8 cellular contexts compared by ENCODE assay signal in the genomic region with DNA sequence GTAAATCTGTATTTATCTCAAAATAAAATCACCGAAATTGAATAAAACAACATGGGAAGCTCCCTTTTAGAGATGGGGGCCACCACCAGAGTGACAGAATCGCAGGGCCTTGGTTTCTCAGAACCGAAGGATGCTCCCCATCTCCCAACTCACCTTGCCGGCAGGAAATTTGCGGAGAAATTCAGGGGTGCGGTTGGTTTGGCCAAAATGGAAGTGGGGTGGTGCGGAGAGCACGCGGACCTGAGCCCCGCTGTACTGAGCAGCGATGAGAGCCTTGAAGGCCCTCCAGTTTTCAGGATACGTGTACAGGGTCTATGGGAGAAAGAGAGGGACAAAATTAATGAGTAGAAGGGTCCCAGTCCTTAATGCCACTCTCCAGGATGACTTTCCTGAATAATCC. TPM values are rescaled to one million over a fixed set of nuclear protein-coding genes. Genes with fewer than 3 reads are reported as not detected.
A peak's percentile ranks its signal among the peaks of the same experiment; 100 is the strongest.
DNase-seq lines count a peak whose midpoint lies in the region; ATAC-seq lines count a peak whose summit lies in the region.

No MANE protein-coding gene starts in this region.

- peaks cover 54% of the 10 kb centered on the region for H3K36me3 Mint-ChIP-seq in activated CD4-positive, alpha-beta T cell treated with anti-CD3 and anti-CD28 coated beads, Interleukin-2, amount 10 ng/mL, durations not matched to agents 7 days and 5 days (ENCODE audit: low read depth)
- peaks cover 40% of the 10 kb centered on the region for H3K36me3 Mint-ChIP-seq in activated naive CD8-positive, alpha-beta T cell treated with anti-CD3 and anti-CD28 coated beads, Interleukin-2, amount 10 ng/mL, durations not matched to agents 7 days and 5 days

- H3K27ac Mint-ChIP-seq in activated CD4-positive, alpha-beta T cell treated with anti-CD3 and anti-CD28 coated beads, Interleukin-2, amount 10 ng/mL, durations not matched to agents 7 days and 5 days = peak overlapping the region; percentile 94
- H3K27ac Mint-ChIP-seq in activated naive CD8-positive, alpha-beta T cell treated with anti-CD3 and anti-CD28 coated beads, Interleukin-2, amount 10 ng/mL, durations not matched to agents 7 days and 5 days = peak overlapping the region; percentile 95

- H3K27me3 Mint-ChIP-seq in activated CD4-positive, alpha-beta T cell treated with anti-CD3 and anti-CD28 coated beads, Interleukin-2, amount 10 ng/mL, durations not matched to agents 7 days and 5 days = no peaks in the 10 kb centered on the region
- no peaks in the 10 kb centered on the region for H3K27me3 Mint-ChIP-seq in activated naive CD8-positive, alpha-beta T cell treated with anti-CD3 and anti-CD28 coated beads, Interleukin-2, amount 10 ng/mL, durations not matched to agents 7 days and 5 days

- no peak overlapping the region for H3K27ac ChIP-seq in iPS-20b (ENCODE audit: low read length)
- H3K27ac ChIP-seq in subcutaneous abdominal adipose tissue (ENCODE audit: low read depth, low read length) = peak overlapping the region; percentile 100

- H3K36me3 ChIP-seq in iPS-20b (ENCODE audit: insufficient read depth, low read depth, low read length) (peaks cover 71% of the 10 kb centered on the region), subcutaneous abdominal adipose tissue (ENCODE audit: control insufficient read depth in 5 of 5, insufficient read depth in 5 of 5, low read length in 5 of 5) (peaks cover 0 to 52% (median 35%) of the 10 kb centered on the region in 5 donors)

- peaks cover 15% of the 10 kb centered on the region; the same call in 1 of the 2 replicates for H3K4me1 ChIP-seq in iPS-20b (ENCODE audit: insufficient read depth, low read length)
- H3K4me1 ChIP-seq in subcutaneous abdominal adipose tissue (ENCODE audit: control insufficient read depth in 5 of 5, insufficient read depth in 5 of 5, low read length in 5 of 5) = peaks cover 9 to 58% (median 48%) of the 10 kb centered on the region in 5 donors

- peaks cover 59% of the 10 kb centered on the region for H3K4me1 Mint-ChIP-seq in activated CD4-positive, alpha-beta T cell treated with anti-CD3 and anti-CD28 coated beads, Interleukin-2, amount 10 ng/mL, durations not matched to agents 7 days and 5 days
- H3K4me1 Mint-ChIP-seq in activated naive CD8-positive, alpha-beta T cell treated with anti-CD3 and anti-CD28 coated beads, Interleukin-2, amount 10 ng/mL, durations not matched to agents 7 days and 5 days = peaks cover 42% of the 10 kb centered on the region

- peak overlapping the region; percentile 96 for H3K4me3 Mint-ChIP-seq in activated CD4-positive, alpha-beta T cell treated with anti-CD3 and anti-CD28 coated beads, Interleukin-2, amount 10 ng/mL, durations not matched to agents 7 days and 5 days
- peak overlapping the region; percentile 99 for H3K4me3 Mint-ChIP-seq in activated naive CD8-positive, alpha-beta T cell treated with anti-CD3 and anti-CD28 coated beads, Interleukin-2, amount 10 ng/mL, durations not matched to agents 7 days and 5 days

- peak overlapping the region; percentile 99 for H3K4me3 ChIP-seq in iPS-20b (ENCODE audit: low read length)
- peak overlapping the region; percentile 86 to 99 (median 95) for H3K4me3 ChIP-seq in subcutaneous abdominal adipose tissue (ENCODE audit: low read depth in 1 of 5, low read length in 5 of 5)

- H3K27me3 ChIP-seq in iPS-20b (ENCODE audit: insufficient read depth, low read length) (no peaks in the 10 kb centered on the region), subcutaneous abdominal adipose tissue (ENCODE audit: control insufficient read depth in 5 of 5, insufficient read depth in 4 of 5, low read length in 5 of 5) (no peaks in the 10 kb centered on the region)

- CTCF ChIA-PET in activated CD4-positive, alpha-beta T cell treated with anti-CD3 and anti-CD28 coated beads, Interleukin-2, amount 10 ng/mL, durations not matched to agents 7 days and 5 days (lab: Charles Lee) = interaction anchor here (0.8 to 1.5 kb wide), 2 partner anchors 19 to 148 kb away, joined by 3 to 4 read pairs; partner anchors contain the start of gene TUT1

- H3K9me3 ChIP-seq in iPS-20b (ENCODE audit: insufficient read depth, low read depth, low read length) (no peaks in the 10 kb centered on the region), subcutaneous abdominal adipose tissue (ENCODE audit: control insufficient read depth in 5 of 5, low read length in 5 of 5) (no peaks in the 10 kb centered on the region)

- ATAC-seq in activated naive CD8-positive, alpha-beta T cell treated with anti-CD3 and anti-CD28 coated beads, Interleukin-2, amount 10 ng/mL, durations not matched to agents 7 days and 5 days (ENCODE audit: low read depth) = no peak
- no peak for ATAC-seq in GM19023 (IDR thresholded peaks at IDR 0.05; ENCODE audit: unreplicated experiment)

- POLR2A ChIA-PET in activated CD4-positive, alpha-beta T cell treated with anti-CD3 and anti-CD28 coated beads, Interleukin-2, amount 10 ng/mL, durations not matched to agents 7 days and 5 days (lab: Charles Lee) = no interaction called here
- POLR2A ChIA-PET in activated naive CD8-positive, alpha-beta T cell treated with anti-CD3 and anti-CD28 coated beads, Interleukin-2, amount 10 ng/mL, durations not matched to agents 7 days and 5 days (lab: Charles Lee) = interaction anchor here (0.7 to 3.3 kb wide), 6 partner anchors 15 to 178 kb away, joined by 3 to 68 read pairs (median 4); partner anchors contain the start of gene TUT1

- DNase-seq in activated CD4-positive, alpha-beta T cell treated with anti-CD3 and anti-CD28 coated beads, Interleukin-2, amount 10 ng/mL, durations not matched to agents 7 days and 5 days = no peak
- DNase-seq in activated CD4-positive, alpha-beta T cell treated with anti-CD3 and anti-CD28 coated beads, Interleukin-2, amount 50 U/mL, for 48 hours = no peak
- no peak for DNase-seq in activated naive CD8-positive, alpha-beta T cell treated with anti-CD3 and anti-CD28 coated beads, Interleukin-2, amount 10 ng/mL, durations not matched to agents 7 days and 5 days
- DNase-seq in cerebellar cortex (ENCODE audit: low spot score) (no peak), NCI-H748 (lab: John Stamatoyannopoulos, UW; ENCODE audit: unreplicated experiment) (no peak)

- peak overlapping the region; percentile 99 for H3K9ac ChIP-seq in iPS-20b (ENCODE audit: low read depth, low read length)
- H3K9ac ChIP-seq in subcutaneous abdominal adipose tissue (ENCODE audit: low read length in 5 of 5) = peak overlapping the region in 4 of 5 donors; percentile 87 to 98 (median 96)

- no peaks in the 10 kb centered on the region for H3K9me3 Mint-ChIP-seq in activated CD4-positive, alpha-beta T cell treated with anti-CD3 and anti-CD28 coated beads, Interleukin-2, amount 10 ng/mL, durations not matched to agents 7 days and 5 days
- H3K9me3 Mint-ChIP-seq in activated naive CD8-positive, alpha-beta T cell treated with anti-CD3 and anti-CD28 coated beads, Interleukin-2, amount 10 ng/mL, durations not matched to agents 7 days and 5 days = no peaks in the 10 kb centered on the region

RNA-seq across cellular contexts. Expression of gene EEF1G, which starts 1.3 kb away (rescaled TPM):
- 1,000 to 10,000 TPM; 1,239 to 1,470 TPM for total RNA-seq in activated CD4-positive, alpha-beta T cell treated with anti-CD3 and anti-CD28 coated beads, Interleukin-2, amount 10 ng/mL, durations not matched to agents 7 days and 5 days
- total RNA-seq in activated naive CD8-positive, alpha-beta T cell treated with anti-CD3 and anti-CD28 coated beads, Interleukin-2, amount 10 ng/mL, durations not matched to agents 7 days and 5 days = 1,000 to 10,000 TPM; 1,132 to 1,152 TPM

RNA-seq across cellular contexts. Expression of gene TUT1, which starts 18.9 kb away (rescaled TPM):
- 10 to 100 TPM; 24.1 to 26.0 TPM for total RNA-seq in activated CD4-positive, alpha-beta T cell treated with anti-CD3 and anti-CD28 coated beads, Interleukin-2, amount 10 ng/mL, durations not matched to agents 7 days and 5 days
- total RNA-seq in activated naive CD8-positive, alpha-beta T cell treated with anti-CD3 and anti-CD28 coated beads, Interleukin-2, amount 10 ng/mL, durations not matched to agents 7 days and 5 days = 10 to 100 TPM; 27.2 to 38.2 TPM

RNA-seq across cellular contexts. Expression of gene AHNAK, which starts 25.8 kb away (rescaled TPM):
- 100 to 1,000 TPM; 206 to 237 TPM for total RNA-seq in activated CD4-positive, alpha-beta T cell treated with anti-CD3 and anti-CD28 coated beads, Interleukin-2, amount 10 ng/mL, durations not matched to agents 7 days and 5 days
- total RNA-seq in activated naive CD8-positive, alpha-beta T cell treated with anti-CD3 and anti-CD28 coated beads, Interleukin-2, amount 10 ng/mL, durations not matched to agents 7 days and 5 days = 100 to 1,000 TPM; 278 to 344 TPM

RNA-seq across cellular contexts. Expression of gene MTA2, which starts 29.2 kb away (rescaled TPM):
- total RNA-seq in activated CD4-positive, alpha-beta T cell treated with anti-CD3 and anti-CD28 coated beads, Interleukin-2, amount 10 ng/mL, durations not matched to agents 7 days and 5 days = 100 to 1,000 TPM; 270 to 299 TPM
- total RNA-seq in activated naive CD8-positive, alpha-beta T cell treated with anti-CD3 and anti-CD28 coated beads, Interleukin-2, amount 10 ng/mL, durations not matched to agents 7 days and 5 days = 100 to 1,000 TPM; 231 to 233 TPM

RNA-seq across cellular contexts. Expression of gene EML3, which starts 40.1 kb away (rescaled TPM):
- total RNA-seq in activated CD4-positive, alpha-beta T cell treated with anti-CD3 and anti-CD28 coated beads, Interleukin-2, amount 10 ng/mL, durations not matched to agents 7 days and 5 days = 100 to 1,000 TPM; 137 to 144 TPM
- 100 to 1,000 TPM; 183 to 185 TPM for total RNA-seq in activated naive CD8-positive, alpha-beta T cell treated with anti-CD3 and anti-CD28 coated beads, Interleukin-2, amount 10 ng/mL, durations not matched to agents 7 days and 5 days
